Comparison of ENCODE assay signal across 1 cellular context in the genomic region with DNA sequence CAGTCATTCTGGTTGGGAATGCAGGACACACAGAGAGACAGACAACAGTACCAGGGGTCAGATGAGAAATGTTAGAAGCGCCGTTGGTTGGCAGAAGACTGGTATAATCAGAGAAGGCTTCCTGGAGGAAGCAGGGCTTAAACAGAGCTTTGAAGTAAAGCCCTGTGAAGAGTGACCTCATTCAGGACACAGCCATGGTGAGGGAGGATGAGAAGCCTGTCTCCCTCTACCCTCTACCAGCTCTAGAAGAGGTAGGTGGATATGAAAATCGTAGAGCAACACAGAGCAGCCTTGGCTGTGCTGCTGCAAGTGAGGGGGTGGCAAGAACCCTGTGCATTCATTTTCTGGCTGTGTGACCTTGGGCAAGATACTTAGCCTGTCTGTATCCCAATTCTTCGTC.
A peak's percentile ranks its signal among the peaks of the same experiment; 100 is the strongest.
TF ChIP-seq lines count a peak whose summit lies in the region.

No MANE protein-coding gene starts in this region.

TF ChIP-seq in GM12878, 131 proteins besides CTCF, POLR2A, EP300 and RAD21 (continued from another document):
- TF ChIP-seq, protein P1, sequence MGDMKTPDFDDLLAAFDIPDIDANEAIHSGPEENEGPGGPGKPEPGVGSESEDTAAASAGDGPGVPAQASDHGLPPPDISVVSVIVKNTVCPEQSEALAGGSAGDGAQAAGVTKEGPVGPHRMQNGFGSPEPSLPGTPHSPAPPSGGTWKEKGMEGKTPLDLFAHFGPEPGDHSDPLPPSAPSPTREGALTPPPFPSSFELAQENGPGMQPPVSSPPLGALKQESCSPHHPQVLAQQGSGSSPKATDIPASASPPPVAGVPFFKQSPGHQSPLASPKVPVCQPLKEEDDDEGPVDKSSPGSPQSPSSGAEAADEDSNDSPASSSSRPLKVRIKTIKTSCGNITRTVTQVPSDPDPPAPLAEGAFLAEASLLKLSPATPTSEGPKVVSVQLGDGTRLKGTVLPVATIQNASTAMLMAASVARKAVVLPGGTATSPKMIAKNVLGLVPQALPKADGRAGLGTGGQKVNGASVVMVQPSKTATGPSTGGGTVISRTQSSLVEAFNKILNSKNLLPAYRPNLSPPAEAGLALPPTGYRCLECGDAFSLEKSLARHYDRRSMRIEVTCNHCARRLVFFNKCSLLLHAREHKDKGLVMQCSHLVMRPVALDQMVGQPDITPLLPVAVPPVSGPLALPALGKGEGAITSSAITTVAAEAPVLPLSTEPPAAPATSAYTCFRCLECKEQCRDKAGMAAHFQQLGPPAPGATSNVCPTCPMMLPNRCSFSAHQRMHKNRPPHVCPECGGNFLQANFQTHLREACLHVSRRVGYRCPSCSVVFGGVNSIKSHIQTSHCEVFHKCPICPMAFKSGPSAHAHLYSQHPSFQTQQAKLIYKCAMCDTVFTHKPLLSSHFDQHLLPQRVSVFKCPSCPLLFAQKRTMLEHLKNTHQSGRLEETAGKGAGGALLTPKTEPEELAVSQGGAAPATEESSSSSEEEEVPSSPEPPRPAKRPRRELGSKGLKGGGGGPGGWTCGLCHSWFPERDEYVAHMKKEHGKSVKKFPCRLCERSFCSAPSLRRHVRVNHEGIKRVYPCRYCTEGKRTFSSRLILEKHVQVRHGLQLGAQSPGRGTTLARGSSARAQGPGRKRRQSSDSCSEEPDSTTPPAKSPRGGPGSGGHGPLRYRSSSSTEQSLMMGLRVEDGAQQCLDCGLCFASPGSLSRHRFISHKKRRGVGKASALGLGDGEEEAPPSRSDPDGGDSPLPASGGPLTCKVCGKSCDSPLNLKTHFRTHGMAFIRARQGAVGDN (IDR thresholded peaks at IDR 0.05), result no peak
- TF ChIP-seq ZZZ3 (IDR thresholded peaks at IDR 0.05; ENCODE audit: control insufficient read depth, insufficient read length, low read depth) (no peak), EGR1 (IDR thresholded peaks at IDR 0.05; ENCODE audit: borderline replicate concordance in 1 of 2, low read depth in 2 of 2, low read length in 2 of 2) (peak in 1 of 2 experiments; percentile 29; a peak in 1 of 3 replicates)
- TF ChIP-seq, protein P2, sequence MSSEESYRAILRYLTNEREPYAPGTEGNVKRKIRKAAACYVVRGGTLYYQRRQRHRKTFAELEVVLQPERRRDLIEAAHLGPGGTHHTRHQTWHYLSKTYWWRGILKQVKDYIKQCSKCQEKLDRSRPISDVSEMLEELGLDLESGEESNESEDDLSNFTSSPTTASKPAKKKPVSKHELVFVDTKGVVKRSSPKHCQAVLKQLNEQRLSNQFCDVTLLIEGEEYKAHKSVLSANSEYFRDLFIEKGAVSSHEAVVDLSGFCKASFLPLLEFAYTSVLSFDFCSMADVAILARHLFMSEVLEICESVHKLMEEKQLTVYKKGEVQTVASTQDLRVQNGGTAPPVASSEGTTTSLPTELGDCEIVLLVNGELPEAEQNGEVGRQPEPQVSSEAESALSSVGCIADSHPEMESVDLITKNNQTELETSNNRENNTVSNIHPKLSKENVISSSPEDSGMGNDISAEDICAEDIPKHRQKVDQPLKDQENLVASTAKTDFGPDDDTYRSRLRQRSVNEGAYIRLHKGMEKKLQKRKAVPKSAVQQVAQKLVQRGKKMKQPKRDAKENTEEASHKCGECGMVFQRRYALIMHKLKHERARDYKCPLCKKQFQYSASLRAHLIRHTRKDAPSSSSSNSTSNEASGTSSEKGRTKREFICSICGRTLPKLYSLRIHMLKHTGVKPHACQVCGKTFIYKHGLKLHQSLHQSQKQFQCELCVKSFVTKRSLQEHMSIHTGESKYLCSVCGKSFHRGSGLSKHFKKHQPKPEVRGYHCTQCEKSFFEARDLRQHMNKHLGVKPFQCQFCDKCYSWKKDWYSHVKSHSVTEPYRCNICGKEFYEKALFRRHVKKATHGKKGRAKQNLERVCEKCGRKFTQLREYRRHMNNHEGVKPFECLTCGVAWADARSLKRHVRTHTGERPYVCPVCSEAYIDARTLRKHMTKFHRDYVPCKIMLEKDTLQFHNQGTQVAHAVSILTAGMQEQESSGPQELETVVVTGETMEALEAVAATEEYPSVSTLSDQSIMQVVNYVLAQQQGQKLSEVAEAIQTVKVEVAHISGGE (CRISPR knock-in tag; IDR thresholded peaks at IDR 0.05), result no peak
- TF ChIP-seq, protein P3, sequence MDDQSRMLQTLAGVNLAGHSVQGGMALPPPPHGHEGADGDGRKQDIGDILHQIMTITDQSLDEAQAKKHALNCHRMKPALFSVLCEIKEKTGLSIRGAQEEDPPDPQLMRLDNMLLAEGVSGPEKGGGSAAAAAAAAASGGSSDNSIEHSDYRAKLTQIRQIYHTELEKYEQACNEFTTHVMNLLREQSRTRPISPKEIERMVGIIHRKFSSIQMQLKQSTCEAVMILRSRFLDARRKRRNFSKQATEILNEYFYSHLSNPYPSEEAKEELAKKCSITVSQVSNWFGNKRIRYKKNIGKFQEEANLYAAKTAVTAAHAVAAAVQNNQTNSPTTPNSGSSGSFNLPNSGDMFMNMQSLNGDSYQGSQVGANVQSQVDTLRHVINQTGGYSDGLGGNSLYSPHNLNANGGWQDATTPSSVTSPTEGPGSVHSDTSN (IDR thresholded peaks at IDR 0.05; ENCODE audit: insufficient replicate concordance, low read depth, low read length), result no peak
